ENCODE assay signal across 8 cellular contexts in genomic region chr14:68548194-68549056, GRCh38.
A peak's percentile ranks its signal among the peaks of the same experiment; 100 is the strongest.
DNase-seq lines count a peak whose midpoint lies in the region; ATAC-seq and TF ChIP-seq lines count a peak whose summit lies in the region.

No MANE protein-coding gene starts in this region.

- no peak overlapping the region for H3K4me3 ChIP-seq in Peyer's patch
- H3K4me3 ChIP-seq in fibroblast of lung (replicated peaks in 1 of 4; ENCODE audit: control extremely low read depth in 1 of 4, insufficient read depth in 1 of 4, low read depth in 3 of 4, low read length in 4 of 4): no peak overlapping the region
- no peak overlapping the region for H3K4me3 ChIP-seq in neural progenitor cell

- H3F3A ChIP-seq in neural progenitor cell (ENCODE audit: low read depth): peaks cover 20% of the 10 kb centered on the region

- peaks cover 17% of the 10 kb centered on the region for H3K27me3 Mint-ChIP-seq in neural progenitor cell (ENCODE audit: insufficient read depth, low read depth)

- H3K9me3 Mint-ChIP-seq in neural progenitor cell: peaks cover 8% of the 10 kb centered on the region

- H3K4me1 Mint-ChIP-seq in neural progenitor cell: peaks cover 78% of the 10 kb centered on the region

- H3K36me3 ChIP-seq in Peyer's patch: no peaks in the 10 kb centered on the region
- H3K36me3 ChIP-seq in fibroblast of lung (ENCODE audit: control insufficient read depth, insufficient read depth, low read length): no peaks in the 10 kb centered on the region
- no peaks in the 10 kb centered on the region for H3K36me3 ChIP-seq in neural progenitor cell

- TF ChIP-seq POLR2A in Peyer's patch (IDR thresholded peaks at IDR 0.05): no peak

- H4K20me1 ChIP-seq in fibroblast of lung (ENCODE audit: control insufficient read depth, extremely low read depth, insufficient read depth, low read length) (no peaks in the 10 kb centered on the region), neural progenitor cell (ENCODE audit: low read depth) (no peaks in the 10 kb centered on the region)

- H3K27me3 ChIP-seq in Peyer's patch: no peaks in the 10 kb centered on the region
- no peaks in the 10 kb centered on the region for H3K27me3 ChIP-seq in fibroblast of lung (ENCODE audit: control insufficient read depth, insufficient read depth, low read length)
- no peaks in the 10 kb centered on the region for H3K27me3 ChIP-seq in neural progenitor cell

- H3K4me3 Mint-ChIP-seq in neural progenitor cell: peak overlapping the region; percentile 34

- peak overlapping the region; percentile 52 to 95 (median 78) for H3K27ac ChIP-seq in Peyer's patch
- peak overlapping the region; percentile 100 for H3K27ac ChIP-seq in fibroblast of lung (ENCODE audit: insufficient read depth, low read length)
- peak overlapping the region; percentile 49 for H3K27ac ChIP-seq in neural progenitor cell

- DNase-seq in Ammon's horn (ENCODE audit: low spot score) (peak; percentile 90), Peyer's patch (peak in 1 of 3 donors; percentile 79), fibroblast of lung (ENCODE audit: low read depth in 2 of 2) (peak; percentile 99), neural progenitor cell (ENCODE audit: low spot score) (peak; percentile 68)

- H3K9me3 ChIP-seq in Peyer's patch: no peaks in the 10 kb centered on the region
- H3K9me3 ChIP-seq in fibroblast of lung (ENCODE audit: control insufficient read depth, insufficient read depth, low read depth, low read length): no peaks in the 10 kb centered on the region
- no peaks in the 10 kb centered on the region for H3K9me3 ChIP-seq in neural progenitor cell (ENCODE audit: low read depth)

- H3K36me3 Mint-ChIP-seq in neural progenitor cell: peaks cover 8% of the 10 kb centered on the region

- ATAC-seq in HG02759 (IDR thresholded peaks at IDR 0.05; ENCODE audit: unreplicated experiment): no peak
- ATAC-seq in GM18909 (IDR thresholded peaks at IDR 0.05; ENCODE audit: poor library complexity, unreplicated experiment): no peak
- ATAC-seq in HG03439 (IDR thresholded peaks at IDR 0.05; ENCODE audit: unreplicated experiment): no peak
- no peak for ATAC-seq in HG02763 (IDR thresholded peaks at IDR 0.05; ENCODE audit: unreplicated experiment)

- H3K79me2 ChIP-seq in fibroblast of lung (ENCODE audit: control insufficient read depth, insufficient read depth, low read length) (no peaks in the 10 kb centered on the region), neural progenitor cell (ENCODE audit: low read depth) (no peaks in the 10 kb centered on the region)

- H3K4me2 ChIP-seq in fibroblast of lung (ENCODE audit: extremely low read depth, insufficient read depth, low read length) (peak overlapping the region; percentile 69), neural progenitor cell (peak overlapping the region; percentile 50)

- H3K9ac ChIP-seq in fibroblast of lung (ENCODE audit: insufficient read depth, low read length): peak overlapping the region; percentile 70
- no peak overlapping the region for H3K9ac ChIP-seq in neural progenitor cell

- H3K4me1 ChIP-seq in Peyer's patch: peaks cover 0 to 19% (median 0%) of the 10 kb centered on the region in 4 donors
- H3K4me1 ChIP-seq in fibroblast of lung (ENCODE audit: control insufficient read depth, extremely low read depth, insufficient read depth, low read length): peaks cover 45% of the 10 kb centered on the region
- H3K4me1 ChIP-seq in neural progenitor cell: peaks cover 29% of the 10 kb centered on the region

- no peak for TF ChIP-seq CTCF in Peyer's patch (IDR thresholded peaks at IDR 0.05)
- TF ChIP-seq CTCF in fibroblast of lung (conservative IDR thresholded peaks at IDR 0.05 in 1 of 2, IDR thresholded peaks at IDR 0.05 in 1 of 2; ENCODE audit: low read depth in 1 of 2, low read length in 2 of 2): no peak
- TF ChIP-seq CTCF in neural progenitor cell (IDR thresholded peaks at IDR 0.05): no peak

- peak overlapping the region; percentile 98 for H3K27ac Mint-ChIP-seq in neural progenitor cell

- peak overlapping the region; percentile 63 for H2AFZ ChIP-seq in fibroblast of lung (ENCODE audit: low read length)
- no peak overlapping the region for H2AFZ ChIP-seq in neural progenitor cell (replicated peaks)

Comparison
In these comparisons a context has a peak if more than half of its experiments do, and no peak if none do; other contexts are left out.
1. H3K27ac ChIP-seq: peak in every context shown above with its lines; median percentile 100 in fibroblast of lung; 78 in Peyer's patch; 49 in neural progenitor cell.